1 cellular context compared by ENCODE assay signal in genomic region chr6:75334266-75335040, GRCh38.
TF ChIP-seq lines count a peak whose summit lies in the region.

No MANE protein-coding gene starts in this region.

TF ChIP-seq in HEK293, 187 proteins besides CTCF, POLR2A, EP300 and RAD21 (continued from another document and continues in another):
- TF ChIP-seq ZNF518A (tag by site-specific recombination; conservative IDR thresholded peaks at IDR 0.05; ENCODE audit: low read depth) (0 out of 2 replicates have a peak, but pooled peaks have one; percentile 30), ZBTB26 (tag by site-specific recombination; optimal IDR thresholded peaks at IDR 0.05) (no peak), KLF8 (tag by site-specific recombination; IDR thresholded peaks at IDR 0.05) (peak; percentile 16; the same call in 1 of the 2 replicates), HIC1 (tag by site-specific recombination; IDR thresholded peaks at IDR 0.05) (peak; percentile 31; the same call in 1 of the 2 replicates), ZXDB (tag by site-specific recombination; IDR thresholded peaks at IDR 0.05) (peak; percentile 52; the same call in 1 of the 2 replicates), ZNF610 (tag by site-specific recombination; IDR thresholded peaks at IDR 0.05; ENCODE audit: borderline replicate concordance) (no peak), PRDM1 (tag by site-specific recombination; IDR thresholded peaks at IDR 0.05) (peak; percentile 92), ZSCAN30 (tag by site-specific recombination; IDR thresholded peaks at IDR 0.05) (no peak), ZNF660 (tag by site-specific recombination; IDR thresholded peaks at IDR 0.05) (peak; percentile 73), ZNF658 (tag by site-specific recombination; IDR thresholded peaks at IDR 0.05) (no peak), ZNF2 (tag by site-specific recombination; IDR thresholded peaks at IDR 0.05) (no peak; the same call in 1 of the 2 replicates), BCL11A (tag by site-specific recombination; IDR thresholded peaks at IDR 0.05; ENCODE audit: low read depth) (0 out of 2 replicates have a peak, but pooled peaks have one; percentile 21), ZNF266 (tag by site-specific recombination; IDR thresholded peaks at IDR 0.05; ENCODE audit: low read depth) (no peak), ZNF10 (tag by site-specific recombination; IDR thresholded peaks at IDR 0.05) (0 out of 2 replicates have a peak, but pooled peaks have one; percentile 7), GFI1B (tag by site-specific recombination; IDR thresholded peaks at IDR 0.05) (peak; percentile 22; the same call in 1 of the 2 replicates), ZNF132 (tag by site-specific recombination; IDR thresholded peaks at IDR 0.05; ENCODE audit: borderline replicate concordance) (no peak), ZBTB44 (tag by site-specific recombination; IDR thresholded peaks at IDR 0.05) (no peak), ZSCAN23 (tag by site-specific recombination; IDR thresholded peaks at IDR 0.05) (no peak), ZNF37A (tag by site-specific recombination; IDR thresholded peaks at IDR 0.05) (no peak), ZNF580 (tag by site-specific recombination; IDR thresholded peaks at IDR 0.05) (no peak), ZBTB49 (tag by site-specific recombination; IDR thresholded peaks at IDR 0.05; ENCODE audit: low read depth) (no peak), ZNF157 (tag by site-specific recombination; IDR thresholded peaks at IDR 0.05) (no peak), ZNF670 (tag by site-specific recombination; IDR thresholded peaks at IDR 0.05; ENCODE audit: low read depth) (no peak), ZNF645 (tag by site-specific recombination; IDR thresholded peaks at IDR 0.05) (no peak), ZNF704 (tag by site-specific recombination; IDR thresholded peaks at IDR 0.05) (no peak), PRDM4 (tag by site-specific recombination; IDR thresholded peaks at IDR 0.05) (no peak; the same call in 1 of the 2 replicates), ZNF302 (tag by site-specific recombination; IDR thresholded peaks at IDR 0.05; ENCODE audit: low read depth) (no peak), INSM2 (tag by site-specific recombination; IDR thresholded peaks at IDR 0.05) (peak; percentile 77), ZNF830 (tag by site-specific recombination; IDR thresholded peaks at IDR 0.05; ENCODE audit: low read depth) (no peak), ZNF280D (tag by site-specific recombination; IDR thresholded peaks at IDR 0.05) (no peak), ZNF521 (tag by site-specific recombination; IDR thresholded peaks at IDR 0.05) (no peak)
